8 cellular contexts compared by ENCODE assay signal in the genomic region with DNA sequence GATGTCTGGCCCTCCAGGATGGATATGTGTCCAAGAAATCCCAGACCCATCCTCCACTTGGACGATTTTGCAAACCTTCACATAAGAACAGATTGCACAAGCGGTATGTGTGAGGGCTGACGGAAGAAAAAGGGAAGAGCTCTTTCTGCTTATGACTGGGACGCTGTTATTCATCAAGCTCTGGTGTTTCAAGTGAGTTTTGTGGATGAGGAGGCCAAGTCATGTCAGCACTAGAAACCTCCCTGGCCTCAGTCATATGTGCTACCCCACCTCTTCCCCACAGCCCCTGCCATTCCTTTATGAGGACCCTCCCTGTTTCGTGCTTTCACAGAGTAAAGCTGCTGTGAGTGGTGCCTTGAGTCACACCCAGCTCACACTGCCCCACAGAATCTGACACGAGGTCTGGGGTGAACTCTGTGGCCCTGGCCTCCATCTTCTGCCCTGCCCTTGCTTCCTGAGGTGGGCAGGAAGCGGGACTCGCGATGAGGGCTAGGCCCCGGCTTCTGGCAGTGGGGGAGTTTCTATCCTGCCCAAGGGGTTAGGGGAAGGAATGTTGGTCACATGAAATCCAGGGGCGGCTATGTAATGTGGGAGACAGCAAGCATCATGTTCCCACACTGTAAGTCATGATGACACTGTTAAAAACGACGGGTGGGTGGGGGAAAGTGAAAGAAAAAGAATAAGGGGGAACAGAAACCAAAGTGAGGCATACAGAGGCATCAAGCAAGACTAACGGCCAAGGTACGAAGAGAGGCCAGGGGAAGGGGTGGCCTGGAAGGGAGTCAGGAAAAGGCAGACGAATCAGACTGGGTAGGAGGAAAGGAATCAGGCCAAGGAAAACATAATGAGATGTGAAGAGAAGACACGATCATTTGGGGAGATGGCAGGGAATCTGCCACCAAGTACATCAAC.
DNase-seq lines count a peak whose midpoint lies in the region; ATAC-seq, FAIRE-seq and TF ChIP-seq lines count a peak whose summit lies in the region.

No MANE protein-coding gene starts in this region.

- TF ChIP-seq CTCF in brain (conservative IDR thresholded peaks at IDR 0.05) (no peak), thoracic aorta (IDR thresholded peaks at IDR 0.05) (no peak)

- POLR2A ChIA-PET in naive thymus-derived CD4-positive, alpha-beta T cell (lab: Charles Lee): no interaction called here

- peaks cover 13% of the 10 kb centered on the region for H3K4me1 Mint-ChIP-seq in brain
- peaks cover 13 to 56% (median 22%) of the 10 kb centered on the region in 7 donors for H3K4me1 Mint-ChIP-seq in naive thymus-derived CD4-positive, alpha-beta T cell

- peaks cover 5% of the 10 kb centered on the region for H3K27me3 Mint-ChIP-seq in brain
- peaks cover 0 to 1% (median 0%) of the 10 kb centered on the region in 5 donors for H3K27me3 Mint-ChIP-seq in naive thymus-derived CD4-positive, alpha-beta T cell

- no peaks in the 10 kb centered on the region for H3K9me3 Mint-ChIP-seq in brain
- peaks cover 0 to 4% (median 0%) of the 10 kb centered on the region in 11 donors for H3K9me3 Mint-ChIP-seq in naive thymus-derived CD4-positive, alpha-beta T cell

- ATAC-seq in HG02763 (IDR thresholded peaks at IDR 0.05; ENCODE audit: unreplicated experiment) (peak; percentile 38), thoracic aorta (ENCODE audit: insufficient number of reproducible peaks, low FRiP score, low read depth) (peak; percentile 21)
- peak; percentile 80 for ATAC-seq in naive thymus-derived CD4-positive, alpha-beta T cell

- intact Hi-C loops in naive thymus-derived CD4-positive, alpha-beta T cell (cut with micrococcal nuclease): loop anchor here (1.0 to 5.0 kb wide), 9 partner anchors 9 to 518 kb away; no protein-coding TSS in a partner anchor

- peaks cover 6 to 26% of the 10 kb centered on the region in 2 donors for H3K4me1 ChIP-seq in naive thymus-derived CD4-positive, alpha-beta T cell (ENCODE audit: control insufficient read depth in 2 of 2, insufficient read depth in 2 of 2, low read length in 2 of 2)
- H3K4me1 ChIP-seq in thoracic aorta (ENCODE audit: control insufficient read depth in 1 of 2, low read depth in 2 of 2): peaks cover 0 to 4% of the 10 kb centered on the region in 2 donors

- no peaks in the 10 kb centered on the region for H3K27me3 ChIP-seq in naive thymus-derived CD4-positive, alpha-beta T cell (ENCODE audit: control insufficient read depth in 2 of 2, insufficient read depth in 2 of 2, low read length in 2 of 2)
- H3K27me3 ChIP-seq in thoracic aorta (replicated peaks; ENCODE audit: insufficient read depth): no peaks in the 10 kb centered on the region

- H3K9me3 ChIP-seq in naive thymus-derived CD4-positive, alpha-beta T cell (ENCODE audit: control insufficient read depth in 2 of 3, low read length in 3 of 3): no peaks in the 10 kb centered on the region
- H3K9me3 ChIP-seq in thoracic aorta: no peaks in the 10 kb centered on the region

- no peaks in the 10 kb centered on the region for H3K36me3 Mint-ChIP-seq in brain
- peaks cover 0 to 10% (median 0%) of the 10 kb centered on the region in 5 donors for H3K36me3 Mint-ChIP-seq in naive thymus-derived CD4-positive, alpha-beta T cell

- peak; percentile 99 for FAIRE-seq in GM18507 (lab: Jason Lieb, UNC)

- no peak overlapping the region for H3K27ac ChIP-seq in naive thymus-derived CD4-positive, alpha-beta T cell (ENCODE audit: low read depth, low read length)
- peak overlapping the region; percentile 20 to 50 for H3K27ac ChIP-seq in thoracic aorta

- no peaks in the 10 kb centered on the region for H3K36me3 ChIP-seq in naive thymus-derived CD4-positive, alpha-beta T cell (ENCODE audit: control insufficient read depth in 2 of 3, insufficient read depth in 3 of 3, low read length in 3 of 3)
- H3K36me3 ChIP-seq in thoracic aorta: no peaks in the 10 kb centered on the region

- H3K4me3 ChIP-seq in naive thymus-derived CD4-positive, alpha-beta T cell (ENCODE audit: low read length): peak overlapping the region; percentile 18
- H3K4me3 ChIP-seq in thoracic aorta: peak overlapping the region; percentile 37

- peak overlapping the region in 4 of 5 experiments; percentile 66 to 88 (median 78) for H3K27ac Mint-ChIP-seq in brain
- peak overlapping the region in 7 of 9 donors; percentile 22 to 98 (median 71) for H3K27ac Mint-ChIP-seq in naive thymus-derived CD4-positive, alpha-beta T cell

- H3K4me3 Mint-ChIP-seq in brain: peak overlapping the region in 1 of 5 experiments; percentile 25
- H3K4me3 Mint-ChIP-seq in naive thymus-derived CD4-positive, alpha-beta T cell: peak overlapping the region; percentile 0 to 77 (median 28)

- DNase-seq in GM18507 (ENCODE audit: extremely low spot score, insufficient read length, low read depth) (peak; percentile 51), RPMI8226 (peak; percentile 69), thoracic aorta (ENCODE audit: low spot score) (peak; percentile 4), DMS79 treated with DMSO at 0.1 percent for 48 hours (lab: John Stamatoyannopoulos, UW) (no peak), dermis blood vessel endothelial cell (no peak)
- DNase-seq in naive thymus-derived CD4-positive, alpha-beta T cell: peak in 2 of 9 donors; percentile 21 to 67

- CTCF ChIA-PET in naive thymus-derived CD4-positive, alpha-beta T cell (lab: Charles Lee): interaction anchor here (1.1 to 1.6 kb wide), 2 partner anchors 57 to 59 kb away, joined by 3 read pairs; no protein-coding TSS in a partner anchor

Comparison
In these comparisons a context has a peak if more than half of its experiments do, and no peak if none do; other contexts are left out.
1. DNase-seq: peak in GM18507 (single experiment), RPMI8226 (single experiment) and thoracic aorta (single experiment); none in DMS79 treated with DMSO at 0.1 percent for 48 hours (single experiment) and dermis blood vessel endothelial cell (single experiment).
2. ATAC-seq: peak in every context shown above with its lines; median percentile 80 in naive thymus-derived CD4-positive, alpha-beta T cell; 38 in HG02763; 21 in thoracic aorta.